ENCODE assay signal across 8 cellular contexts in the genomic region with DNA sequence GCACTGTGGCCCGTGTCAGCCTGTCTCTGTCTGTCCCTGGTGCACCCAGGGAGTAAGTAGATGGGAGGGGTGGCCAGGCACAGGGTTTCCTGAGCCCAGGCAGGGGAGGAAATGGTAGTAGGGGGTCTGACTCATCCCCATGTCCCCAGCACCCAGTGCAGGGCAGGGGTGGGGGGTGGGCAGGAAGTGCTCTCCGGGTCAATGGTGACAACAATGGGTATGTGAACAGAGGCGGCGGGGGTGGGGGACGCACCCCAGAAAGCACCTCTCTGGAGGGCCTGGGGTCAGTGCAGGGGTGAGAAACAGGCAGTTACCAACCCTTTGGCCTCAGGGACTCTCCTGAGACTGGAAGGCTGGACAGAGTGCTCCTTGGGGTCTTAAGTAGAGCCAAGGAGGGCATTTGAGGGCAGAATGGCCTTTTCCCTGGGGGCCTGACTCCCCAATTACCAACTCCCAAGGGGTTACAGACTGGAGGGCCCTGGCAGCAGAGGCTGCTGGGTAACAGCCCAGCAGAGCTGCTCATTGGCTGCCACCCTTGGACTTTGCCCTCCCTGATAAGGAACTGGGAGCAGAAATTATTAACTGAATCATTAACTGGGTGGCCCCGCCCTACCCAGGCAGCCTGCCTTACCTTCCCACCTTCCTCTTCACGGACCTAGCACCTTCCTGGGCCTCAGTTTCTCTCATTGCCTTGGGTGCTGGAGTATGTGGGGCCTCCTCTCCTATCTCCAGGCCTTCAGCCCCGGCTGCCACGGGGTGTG. TPM values are rescaled to one million over a fixed set of nuclear protein-coding genes. Genes with fewer than 3 reads are reported as not detected.
DNase-seq lines count a peak whose midpoint lies in the region; ATAC-seq, FAIRE-seq and TF ChIP-seq lines count a peak whose summit lies in the region.

No MANE protein-coding gene starts in this region.

- CTCF ChIA-PET in HCT116 (lab: Charles Lee): interaction anchor here (0.9 to 2.8 kb wide), 4 partner anchors 9 to 352 kb away, joined by 3 to 15 read pairs (median 3); no protein-coding TSS in a partner anchor

- H3K79me2 ChIP-seq in HCT116 (ENCODE audit: insufficient read depth, low read length): peaks cover 64% of the 10 kb centered on the region; the same call in 1 of the 2 replicates

- RAD21 ChIA-PET in HCT116 (lab: Charles Lee; ENCODE audit: low non-redundant PET in 1 of 2, low total read pairs in 2 of 2, uncharacterized antibody in 2 of 2, unreplicated experiment in 2 of 2): no interaction called here

- BruUV-seq in HCT116 (replicated peaks; lab: Mats Ljungman, UMichigan): no TSS peak

- FAIRE-seq in islet of Langerhans (lab: Jason Lieb, UNC): peak; percentile 81

- H3K4me3 ChIP-seq in HCT116 (replicated peaks in 1 of 2; ENCODE audit: low read depth in 1 of 2, low read length in 2 of 2): peak overlapping the region; percentile 44 to 54
- H3K4me3 ChIP-seq in ovary: no peak overlapping the region

- no peak for TF ChIP-seq EP300 in ovary (IDR thresholded peaks at IDR 0.05)

- H3K4me1 ChIP-seq in HCT116 (ENCODE audit: control insufficient read depth in 1 of 2, insufficient read depth in 2 of 2, low read length in 2 of 2): peaks cover 38 to 85% of the 10 kb centered on the region in 2 experiments
- H3K4me1 ChIP-seq in ovary (ENCODE audit: insufficient read depth): peaks cover 4% of the 10 kb centered on the region

- intact Hi-C loops in HCT116 (cut with micrococcal nuclease): no loop called here
- intact Hi-C loops in posterior vena cava (cut with DNase I): loop anchor here in 1 of 2 donors (1.0 kb wide), 1 partner anchor 26 kb away; no protein-coding TSS in a partner anchor
- intact Hi-C loops in ovary (cut with DNase I): no loop called here

- no peaks in the 10 kb centered on the region for H4K20me1 ChIP-seq in HCT116 (ENCODE audit: insufficient read depth)

- H3K27ac ChIP-seq in HCT116 (ENCODE audit: low read depth, low read length) (peak overlapping the region; percentile 84), ovary (no peak overlapping the region)

- ATAC-seq in HCT116 (peak; percentile 66), GM21390 (IDR thresholded peaks at IDR 0.05; ENCODE audit: unreplicated experiment) (no peak)

- H3K9me3 ChIP-seq in HCT116 (ENCODE audit: control insufficient read depth in 1 of 2, insufficient read depth in 1 of 2, low read depth in 1 of 2, low read length in 2 of 2): no peaks in the 10 kb centered on the region
- H3K9me3 ChIP-seq in ovary: no peaks in the 10 kb centered on the region

- no peaks in the 10 kb centered on the region for H3K9me2 ChIP-seq in HCT116 (ENCODE audit: insufficient read depth)

- TF ChIP-seq POLR2A in HCT116 (IDR thresholded peaks at IDR 0.05; ENCODE audit: borderline replicate concordance, extremely low read depth, insufficient read depth, insufficient read length): no peak
- no peak for TF ChIP-seq POLR2A in ovary (IDR thresholded peaks at IDR 0.05)

- H2AFZ ChIP-seq in HCT116 (ENCODE audit: low read depth, low read length, poor library complexity, severe bottlenecking): no peak overlapping the region

- H3K27me3 ChIP-seq in HCT116 (ENCODE audit: insufficient read depth, low read length) (no peaks in the 10 kb centered on the region), ovary (no peaks in the 10 kb centered on the region)

- H3K9ac ChIP-seq in HCT116 (ENCODE audit: low read length): peak overlapping the region; percentile 60

- H3K36me3 ChIP-seq in HCT116 (ENCODE audit: control insufficient read depth in 1 of 2, insufficient read depth in 2 of 2, low read length in 2 of 2) (no peaks in the 10 kb centered on the region), ovary (no peaks in the 10 kb centered on the region)

- H3K4me2 ChIP-seq in HCT116 (ENCODE audit: low read length): peak overlapping the region; percentile 99

- no peak for TF ChIP-seq RAD21 in HCT116 (IDR thresholded peaks at IDR 0.05; ENCODE audit: low read depth)

- DNase-seq in COLO668 (lab: John Stamatoyannopoulos, UW; ENCODE audit: unreplicated experiment) (peak; percentile 70), HCT116 (ENCODE audit: low read depth, low spot score) (peak; percentile 56), UCSD-AML1 (lab: John Stamatoyannopoulos, UW; ENCODE audit: unreplicated experiment) (peak; percentile 74), posterior vena cava (ENCODE audit: low spot score) (no peak), ovary (no peak)
- DNase-seq in activated CD4-positive, CD25-positive, alpha-beta regulatory T cell (lab: John Stamatoyannopoulos, UW): no peak

- 75 to 79% (median 78%) methylated on average over 6 to 9 of the region's 9 CpGs for WGBS in ovary, 3 donors

- TF ChIP-seq CTCF in HCT116 (IDR thresholded peaks at IDR 0.05 in 2 of 3, conservative IDR thresholded peaks at IDR 0.05 in 1 of 3; ENCODE audit: borderline replicate concordance in 1 of 3, insufficient read depth in 1 of 3, low read depth in 2 of 3, low read length in 2 of 3) (no peak), ovary (IDR thresholded peaks at IDR 0.05) (no peak)

- POLR2A ChIA-PET in HCT116 (lab: Charles Lee): no interaction called here

TF ChIP-seq in HCT116, 20 proteins besides CTCF, POLR2A, EP300 and RAD21:
- TF ChIP-seq ZFX (IDR thresholded peaks at IDR 0.05): 0 out of 2 replicates have a peak, but pooled peaks have one; percentile 15
- TF ChIP-seq, protein P1, sequence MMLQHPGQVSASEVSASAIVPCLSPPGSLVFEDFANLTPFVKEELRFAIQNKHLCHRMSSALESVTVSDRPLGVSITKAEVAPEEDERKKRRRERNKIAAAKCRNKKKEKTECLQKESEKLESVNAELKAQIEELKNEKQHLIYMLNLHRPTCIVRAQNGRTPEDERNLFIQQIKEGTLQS (IDR thresholded peaks at IDR 0.05): no peak
- TF ChIP-seq POLR2AphosphoS5 (IDR thresholded peaks at IDR 0.05; ENCODE audit: low read depth, low read length): peak; percentile 66
- no peak for TF ChIP-seq SIN3A (IDR thresholded peaks at IDR 0.05; ENCODE audit: low read depth)
- peak; percentile 28 for TF ChIP-seq YY1 (IDR thresholded peaks at IDR 0.05; ENCODE audit: extremely low read depth, insufficient replicate concordance, low read depth, low read length)
- no peak for TF ChIP-seq EZH2phosphoT487 (IDR thresholded peaks at IDR 0.05; ENCODE audit: borderline replicate concordance)

RNA-seq across cellular contexts. Expression of gene MYRF, which starts 4.2 kb away (rescaled TPM):
- total RNA-seq in HCT116 (2021; ENCODE audit: unreplicated experiment) (52.3 TPM), posterior vena cava (1 to 10 TPM; 3.1 to 3.7 TPM), ovary (100 to 1,000 TPM in 1 of 7 donors, 10 to 100 TPM in 6; 11.3 to 109 (median 41.3) TPM)
- 49.0 and 50.1 TPM in 2 replicates for polyA plus RNA-seq in HCT116 (2012)
- 1 to 10 TPM; 6.6 to 6.7 TPM for polyA plus RNA-seq in ovary

RNA-seq across cellular contexts. Expression of gene TMEM258, which starts 35.8 kb away (rescaled TPM):
- total RNA-seq in HCT116 (2021; ENCODE audit: unreplicated experiment) (160 TPM), posterior vena cava (10 to 100 TPM; 78.2 to 84.7 TPM), ovary (100 to 1,000 TPM in 5 of 7 donors, 10 to 100 TPM in 2; 32.2 to 131 (median 117) TPM)
- 403 and 404 TPM in 2 replicates for polyA plus RNA-seq in HCT116 (2012)
- polyA plus RNA-seq in ovary: 100 to 1,000 TPM; 170 to 192 TPM

RNA-seq across cellular contexts. Expression of gene FEN1, which starts 36.1 kb away (rescaled TPM):
- total RNA-seq in HCT116 (2021; ENCODE audit: unreplicated experiment): 89.5 TPM
- 53.8 and 55.2 TPM in 2 replicates for polyA plus RNA-seq in HCT116 (2012)
- 1 to 10 TPM; 4.6 to 6.0 TPM for total RNA-seq in posterior vena cava
- total RNA-seq in ovary: 1 to 10 TPM; 3.7 to 8.6 (median 5.2) TPM
- polyA plus RNA-seq in ovary: 1 to 10 TPM; 4.4 to 4.7 TPM

Comparison
In these comparisons a context has a peak if more than half of its experiments do, and no peak if none do; other contexts are left out.
1. DNase-seq: peak in COLO668 (single experiment), HCT116 (single experiment) and UCSD-AML1 (single experiment); none in activated CD4-positive, CD25-positive, alpha-beta regulatory T cell (0 of 4), posterior vena cava (single experiment) and ovary (0 of 5).